Comparison of ENCODE assay signal across 1 cellular context in genomic region chr3:113210608-113211369, GRCh38.
TF ChIP-seq lines count a peak whose summit lies in the region.

No MANE protein-coding gene starts in this region.

TF ChIP-seq in WTC11, 78 proteins besides CTCF, POLR2A, EP300 and RAD21 (continued from another document):
- no peak for TF ChIP-seq ATF2 (CRISPR knock-in tag; IDR thresholded peaks at IDR 0.05; ENCODE audit: borderline replicate concordance, low read depth)
- TF ChIP-seq RELA (CRISPR knock-in tag; IDR thresholded peaks at IDR 0.05; ENCODE audit: borderline replicate concordance), result no peak
- TF ChIP-seq JUN (CRISPR knock-in tag; IDR thresholded peaks at IDR 0.05), result no peak
- TF ChIP-seq CBFB (CRISPR knock-in tag; IDR thresholded peaks at IDR 0.05; ENCODE audit: low read depth), result no peak
- TF ChIP-seq MAX (CRISPR knock-in tag; IDR thresholded peaks at IDR 0.05), result 0 out of 2 replicates have a peak, but pooled peaks have one; percentile 23
- no peak for TF ChIP-seq FOXK1 (CRISPR knock-in tag; IDR thresholded peaks at IDR 0.05)
TF ChIP-seq in WTC11: peak in this region for 3.
